In genomic region chr15:75302753-75303152, GRCh38 we compare ENCODE assay signal across 11 cellular contexts. TPM values are rescaled to one million over a fixed set of nuclear protein-coding genes. Genes with fewer than 3 reads are reported as not detected.
"Had no signal": no experiment of that assay in that cellular context is flagged by ENCODE, and none has a peak within 500 bp of the region (broad histone marks: within the 10 kb centered on the region; RNA-seq: fewer than 3 reads in every experiment).

No MANE protein-coding gene starts in this region.

RNA-seq across cellular contexts. Expression of gene GOLGA6D, which starts 20.1 kb away (rescaled TPM):
- total RNA-seq: OCI-LY7, PC-3, PC-9, Peyer's patch, Right ventricle myocardium inferior, Right ventricle myocardium superior, RPMI7951, SJCRH30, SJSA1, SK-MEL-5 had no signal

RNA-seq across cellular contexts. Expression of gene GOLGA6C, which starts 44.6 kb away (rescaled TPM):
- total RNA-seq: PC-3, PC-9, Peyer's patch, Right ventricle myocardium inferior, Right ventricle myocardium superior, RPMI7951, SJCRH30, SJSA1, SK-MEL-5 had no signal
- polyA plus RNA-seq: SK-N-SH had no signal
